Comparison of ENCODE assay signal across 20 cellular contexts in genomic region chr6:286681-287499, GRCh38. TPM values are rescaled to one million over a fixed set of nuclear protein-coding genes. Genes with fewer than 3 reads are reported as not detected.
DNase-seq lines count a peak whose midpoint lies in the region; ATAC-seq and TF ChIP-seq lines count a peak whose summit lies in the region.
"Had no signal": no experiment of that assay in that cellular context is flagged by ENCODE, and none has a peak within 500 bp of the region (broad histone marks: within the 10 kb centered on the region; RNA-seq: fewer than 3 reads in every experiment).

No MANE protein-coding gene starts in this region.

- POLR2A ChIA-PET in activated CD4-positive, alpha-beta T cell treated with anti-CD3 and anti-CD28 coated beads, Interleukin-2, amount 10 ng/mL, durations not matched to agents 7 days and 5 days (lab: Charles Lee), result no interaction called here

- in situ Hi-C loops in GM18951 (cut with MboI; ENCODE audit: low sequenced_read_pairs, unreplicated experiment), result loop anchor here (5.0 kb wide), 1 partner anchor 45 kb away; no protein-coding TSS in a partner anchor

- peak; percentile 5 for DNase-seq in activated CD4-positive, alpha-beta T cell treated with anti-CD3 and anti-CD28 coated beads, Interleukin-2, amount 10 ng/mL, durations not matched to agents 7 days and 5 days
- DNase-seq in activated CD4-positive, alpha-beta T cell treated with anti-CD3 and anti-CD28 coated beads, Interleukin-2, amount 50 U/mL, for 48 hours, result no peak
- DNase-seq in RPMI8226 (peak; percentile 8), HT-29 (ENCODE audit: low spot score) (no peak), NCI-H1105 (lab: John Stamatoyannopoulos, UW) (no peak), SW 1271 (lab: John Stamatoyannopoulos, UW) (no peak)
- peak in 1 of 2 donors; percentile 51 for DNase-seq in stimulated activated effector memory CD8-positive, alpha-beta T cell treated with anti-CD3 and anti-CD28 coated beads, Interleukin-12 subunit alpha, Interleukin-12 subunit beta, amount 100 ng/mL, for 72 hours (ENCODE audit: low spot score in 2 of 2)
- DNase-seq: brain microvascular endothelial cell; CD4-positive, alpha-beta T cell; dermis blood vessel endothelial cell; DMS53; HCEC 1CT; IMR-90; NCI-H774; Peyer's patch; stimulated activated naive CD4-positive, alpha-beta T cell had no signal

- H3K27me3 Mint-ChIP-seq in activated CD4-positive, alpha-beta T cell treated with anti-CD3 and anti-CD28 coated beads, Interleukin-2, amount 10 ng/mL, durations not matched to agents 7 days and 5 days, result no peaks in the 10 kb centered on the region
- H3K27me3 Mint-ChIP-seq: CD4-positive, alpha-beta T cell had no signal

- no peak overlapping the region for H3K4me3 Mint-ChIP-seq in activated CD4-positive, alpha-beta T cell treated with anti-CD3 and anti-CD28 coated beads, Interleukin-2, amount 10 ng/mL, durations not matched to agents 7 days and 5 days
- H3K4me3 Mint-ChIP-seq in stimulated activated effector memory CD8-positive, alpha-beta T cell treated with anti-CD3 and anti-CD28 coated beads, Interleukin-12 subunit alpha, Interleukin-12 subunit beta, amount 100 ng/mL, for 72 hours, result no peak overlapping the region
- H3K4me3 Mint-ChIP-seq: CD4-positive, alpha-beta T cell had no signal

- CTCF ChIA-PET in activated CD4-positive, alpha-beta T cell treated with anti-CD3 and anti-CD28 coated beads, Interleukin-2, amount 10 ng/mL, durations not matched to agents 7 days and 5 days (lab: Charles Lee), result interaction anchor here (0.6 kb wide), 1 partner anchor 231 kb away, joined by 3 read pairs; no protein-coding TSS in a partner anchor

- no peaks in the 10 kb centered on the region for H3K9me3 Mint-ChIP-seq in activated CD4-positive, alpha-beta T cell treated with anti-CD3 and anti-CD28 coated beads, Interleukin-2, amount 10 ng/mL, durations not matched to agents 7 days and 5 days
- no peaks in the 10 kb centered on the region for H3K9me3 Mint-ChIP-seq in stimulated activated effector memory CD8-positive, alpha-beta T cell treated with anti-CD3 and anti-CD28 coated beads, Interleukin-12 subunit alpha, Interleukin-12 subunit beta, amount 100 ng/mL, for 72 hours
- H3K9me3 Mint-ChIP-seq: CD4-positive, alpha-beta T cell had no signal

- peaks cover 36% of the 10 kb centered on the region for H3K4me1 Mint-ChIP-seq in activated CD4-positive, alpha-beta T cell treated with anti-CD3 and anti-CD28 coated beads, Interleukin-2, amount 10 ng/mL, durations not matched to agents 7 days and 5 days
- H3K4me1 Mint-ChIP-seq in stimulated activated effector memory CD8-positive, alpha-beta T cell treated with anti-CD3 and anti-CD28 coated beads, Interleukin-12 subunit alpha, Interleukin-12 subunit beta, amount 100 ng/mL, for 72 hours, result peaks cover 43% of the 10 kb centered on the region

- H3K27ac Mint-ChIP-seq in activated CD4-positive, alpha-beta T cell treated with anti-CD3 and anti-CD28 coated beads, Interleukin-2, amount 10 ng/mL, durations not matched to agents 7 days and 5 days, result no peak overlapping the region
- peak overlapping the region; percentile 27 for H3K27ac Mint-ChIP-seq in stimulated activated effector memory CD8-positive, alpha-beta T cell treated with anti-CD3 and anti-CD28 coated beads, Interleukin-12 subunit alpha, Interleukin-12 subunit beta, amount 100 ng/mL, for 72 hours
- H3K27ac Mint-ChIP-seq: CD4-positive, alpha-beta T cell; progenitor cell of endocrine pancreas had no signal

- TF ChIP-seq POLR2A in GM18951 (IDR thresholded peaks at IDR 0.05; ENCODE audit: extremely low read depth, insufficient read depth, insufficient read length), result peak; percentile 21

- no peak for ATAC-seq in stimulated activated effector memory CD8-positive, alpha-beta T cell treated with anti-CD3 and anti-CD28 coated beads, Interleukin-12 subunit alpha, Interleukin-12 subunit beta, amount 100 ng/mL, for 72 hours
- ATAC-seq: A549, gastroesophageal sphincter had no signal

- peaks cover 14% of the 10 kb centered on the region for H3K36me3 Mint-ChIP-seq in activated CD4-positive, alpha-beta T cell treated with anti-CD3 and anti-CD28 coated beads, Interleukin-2, amount 10 ng/mL, durations not matched to agents 7 days and 5 days (ENCODE audit: low read depth)
- peaks cover 9% of the 10 kb centered on the region for H3K36me3 Mint-ChIP-seq in stimulated activated effector memory CD8-positive, alpha-beta T cell treated with anti-CD3 and anti-CD28 coated beads, Interleukin-12 subunit alpha, Interleukin-12 subunit beta, amount 100 ng/mL, for 72 hours

RNA-seq across cellular contexts. Expression of gene DUSP22, which starts 5.4 kb away (rescaled TPM):
- 10 to 100 TPM; 35.3 to 36.7 TPM for total RNA-seq in activated CD4-positive, alpha-beta T cell treated with anti-CD3 and anti-CD28 coated beads, Interleukin-2, amount 10 ng/mL, durations not matched to agents 7 days and 5 days
- 14.4 and 19.3 TPM in 2 replicates for total RNA-seq in HT-29 (2014; rRNA removed; shearing (Covaris generic))

Comparison
In these comparisons a context has a peak if more than half of its experiments do, and no peak if none do; other contexts are left out.
1. DNase-seq: peak in activated CD4-positive, alpha-beta T cell treated with anti-CD3 and anti-CD28 coated beads, Interleukin-2, amount 10 ng/mL, durations not matched to agents 7 days and 5 days (single experiment) and RPMI8226 (single experiment); none in activated CD4-positive, alpha-beta T cell treated with anti-CD3 and anti-CD28 coated beads, Interleukin-2, amount 50 U/mL, for 48 hours (0 of 2), HT-29 (single experiment), NCI-H1105 (single experiment) and SW 1271 (0 of 2).